In the genomic region with DNA sequence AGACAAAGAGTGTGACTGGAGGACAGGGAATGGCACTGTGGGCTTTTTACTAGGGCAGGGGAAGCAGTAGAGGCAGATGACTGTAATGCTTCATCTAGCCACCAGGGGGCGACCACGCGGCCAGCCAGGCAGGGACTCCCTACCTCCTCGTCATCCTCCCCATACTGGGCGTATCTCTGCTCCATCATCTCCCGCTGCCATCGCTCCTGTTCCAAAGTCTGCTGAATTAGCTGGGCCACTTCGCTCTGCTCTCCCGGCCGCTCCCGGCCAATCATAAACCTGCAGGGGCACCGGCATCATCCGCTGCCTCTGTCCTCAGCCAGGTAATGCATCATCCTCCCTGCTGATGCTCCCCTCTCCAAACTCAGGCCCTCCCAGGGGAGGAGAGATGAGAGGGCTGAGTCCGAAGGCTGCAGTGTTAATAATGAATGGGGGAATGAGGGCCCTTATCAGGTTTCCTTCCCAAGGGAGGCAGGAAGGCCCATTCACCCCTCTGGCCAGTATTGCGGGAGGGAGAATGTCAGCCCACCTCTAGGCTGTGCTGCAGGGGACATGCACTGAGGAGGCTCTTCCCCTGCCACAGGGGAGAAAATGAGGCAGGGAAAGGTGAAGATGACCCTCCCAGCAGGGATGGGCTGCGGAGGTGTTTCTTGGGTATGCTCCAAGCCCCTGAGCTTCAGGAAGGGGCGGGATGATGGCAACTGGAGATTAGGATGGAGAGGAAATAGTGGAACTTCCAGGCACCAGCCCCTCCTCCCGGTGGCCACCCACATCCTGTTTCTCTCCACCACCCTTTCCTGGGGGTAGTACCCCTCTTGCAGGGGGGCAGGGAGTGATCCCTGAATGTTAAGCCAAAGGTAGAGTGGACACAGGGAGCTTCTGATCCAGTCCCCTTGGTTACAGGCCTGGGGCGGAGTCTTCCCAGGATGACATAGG, we compare ENCODE assay signal across 8 cellular contexts. TPM values are rescaled to one million over a fixed set of nuclear protein-coding genes. Genes with fewer than 3 reads are reported as not detected.
DNase-seq lines count a peak whose midpoint lies in the region; ATAC-seq and TF ChIP-seq lines count a peak whose summit lies in the region.

No MANE protein-coding gene starts in this region.

- no peak overlapping the region for H3K4me3 ChIP-seq in OCI-LY1 (ENCODE audit: low read depth, low read length, poor library complexity, severe bottlenecking)

- DNase-seq in EL: peak; percentile 69
- peak; percentile 70 for DNase-seq in activated T-cell treated with anti-CD3 and anti-CD28 coated beads for 24 hours (ENCODE audit: low read depth)
- DNase-seq in erythroblast (lab: John Stamatoyannopoulos, UW): peak; percentile 85 to 89
- peak; percentile 67 to 90 (median 78) for DNase-seq in naive thymus-derived CD8-positive, alpha-beta T cell

- H3K4me3 Mint-ChIP-seq in naive thymus-derived CD8-positive, alpha-beta T cell: peak overlapping the region; percentile 55 to 86 (median 76)
- peak overlapping the region; percentile 32 for H3K4me3 Mint-ChIP-seq in stimulated activated naive CD8-positive, alpha-beta T cell treated with anti-CD3 and anti-CD28 coated beads, Interleukin-15, Interleukin-2, amounts not matched to agents 100 ng/mL and 50 ng/mL, for 24 hours

- no peak overlapping the region for H2AFZ ChIP-seq in OCI-LY1 (ENCODE audit: low read length)

- TF ChIP-seq POLR2A in erythroblast (IDR thresholded peaks at IDR 0.05; ENCODE audit: low read length): no peak

- H3K9ac ChIP-seq in OCI-LY1 (ENCODE audit: low read length): no peak overlapping the region

- H4K20me1 ChIP-seq in OCI-LY1 (ENCODE audit: insufficient read depth, low read length): no peaks in the 10 kb centered on the region

- no peaks in the 10 kb centered on the region for H3K27me3 ChIP-seq in OCI-LY1 (ENCODE audit: insufficient read depth, low read length)

- H3K9me3 ChIP-seq in OCI-LY1 (ENCODE audit: low read length): no peaks in the 10 kb centered on the region

- H3F3A ChIP-seq in OCI-LY1 (ENCODE audit: insufficient read depth, low read length): no peaks in the 10 kb centered on the region

- peaks cover 58 to 68% (median 63%) of the 10 kb centered on the region in 4 donors for H3K4me1 Mint-ChIP-seq in naive thymus-derived CD8-positive, alpha-beta T cell
- peaks cover 56% of the 10 kb centered on the region for H3K4me1 Mint-ChIP-seq in stimulated activated naive CD8-positive, alpha-beta T cell treated with anti-CD3 and anti-CD28 coated beads, Interleukin-15, Interleukin-2, amounts not matched to agents 100 ng/mL and 50 ng/mL, for 24 hours (ENCODE audit: low read depth)

- POLR2A ChIA-PET in naive thymus-derived CD8-positive, alpha-beta T cell (lab: Charles Lee): interaction anchor here (1.0 to 6.5 kb wide), 8 partner anchors 10 to 38 kb away, joined by 3 to 90 read pairs (median 8); a partner anchor contains a TSS

- H3K4me1 ChIP-seq in OCI-LY1 (ENCODE audit: insufficient read depth, low read length, severe bottlenecking): no peaks in the 10 kb centered on the region

- H3K27me3 Mint-ChIP-seq in naive thymus-derived CD8-positive, alpha-beta T cell: no peaks in the 10 kb centered on the region
- H3K27me3 Mint-ChIP-seq in stimulated activated naive CD8-positive, alpha-beta T cell treated with anti-CD3 and anti-CD28 coated beads, Interleukin-15, Interleukin-2, amounts not matched to agents 100 ng/mL and 50 ng/mL, for 24 hours: no peaks in the 10 kb centered on the region

- H3K79me2 ChIP-seq in OCI-LY1 (ENCODE audit: insufficient read depth, low read length): no peaks in the 10 kb centered on the region

- no peak overlapping the region for H3K27ac ChIP-seq in OCI-LY1 (ENCODE audit: low read depth, low read length, poor library complexity, severe bottlenecking)

- H3K4me2 ChIP-seq in OCI-LY1 (ENCODE audit: low read length): no peak overlapping the region

- ATAC-seq in HG02852 (IDR thresholded peaks at IDR 0.05; ENCODE audit: unreplicated experiment) (peak; percentile 64), GM19397 (IDR thresholded peaks at IDR 0.05; ENCODE audit: unreplicated experiment) (no peak)
- ATAC-seq in naive thymus-derived CD8-positive, alpha-beta T cell: peak; percentile 88 to 90

- H3K9me3 Mint-ChIP-seq in naive thymus-derived CD8-positive, alpha-beta T cell: no peaks in the 10 kb centered on the region
- H3K9me3 Mint-ChIP-seq in stimulated activated naive CD8-positive, alpha-beta T cell treated with anti-CD3 and anti-CD28 coated beads, Interleukin-15, Interleukin-2, amounts not matched to agents 100 ng/mL and 50 ng/mL, for 24 hours: no peaks in the 10 kb centered on the region

- H3K36me3 ChIP-seq in OCI-LY1 (ENCODE audit: insufficient read depth, low read length): peaks cover 94% of the 10 kb centered on the region

- peaks cover 5 to 87% (median 39%) of the 10 kb centered on the region in 3 donors for H3K36me3 Mint-ChIP-seq in naive thymus-derived CD8-positive, alpha-beta T cell
- H3K36me3 Mint-ChIP-seq in stimulated activated naive CD8-positive, alpha-beta T cell treated with anti-CD3 and anti-CD28 coated beads, Interleukin-15, Interleukin-2, amounts not matched to agents 100 ng/mL and 50 ng/mL, for 24 hours (ENCODE audit: low read depth): peaks cover 84% of the 10 kb centered on the region

- no peaks in the 10 kb centered on the region for H3K9me2 ChIP-seq in OCI-LY1 (ENCODE audit: low read depth, low read length)

- peak; percentile 77 for TF ChIP-seq CTCF in OCI-LY1 (IDR thresholded peaks at IDR 0.05; ENCODE audit: low read length)

- peak overlapping the region; percentile 84 to 95 (median 90) for H3K27ac Mint-ChIP-seq in naive thymus-derived CD8-positive, alpha-beta T cell
- H3K27ac Mint-ChIP-seq in stimulated activated naive CD8-positive, alpha-beta T cell treated with anti-CD3 and anti-CD28 coated beads, Interleukin-15, Interleukin-2, amounts not matched to agents 100 ng/mL and 50 ng/mL, for 24 hours: no peak overlapping the region

RNA-seq across cellular contexts. Expression of a gene that starts 10.3 kb away (rescaled TPM):
- total RNA-seq in naive thymus-derived CD8-positive, alpha-beta T cell: under 1 TPM in 1 of 2 experiments, not detected in 1; 0.30 TPM
- not detected for polyA plus RNA-seq in naive thymus-derived CD8-positive, alpha-beta T cell

RNA-seq across cellular contexts. Expression of a gene that starts 10.3 kb away (rescaled TPM):
- total RNA-seq in naive thymus-derived CD8-positive, alpha-beta T cell: 10 to 100 TPM; 82.8 to 83.6 TPM
- polyA plus RNA-seq in naive thymus-derived CD8-positive, alpha-beta T cell: under 1 TPM; 0.29 to 0.84 (median 0.67) TPM

RNA-seq across cellular contexts. Expression of a gene that starts 25.6 kb away (rescaled TPM):
- total RNA-seq in naive thymus-derived CD8-positive, alpha-beta T cell: not detected
- under 1 TPM in 1 of 3 donors, not detected in 2; 0.71 TPM for polyA plus RNA-seq in naive thymus-derived CD8-positive, alpha-beta T cell

RNA-seq across cellular contexts. Expression of a gene that starts 45.1 kb away (rescaled TPM):
- 10 to 100 TPM; 44.4 to 45.3 TPM for total RNA-seq in naive thymus-derived CD8-positive, alpha-beta T cell
- polyA plus RNA-seq in naive thymus-derived CD8-positive, alpha-beta T cell: 10 to 100 TPM; 27.9 to 47.4 (median 40.4) TPM
